ENCODE assay signal across 23 cellular contexts in genomic region chr6:42388046-42388445, GRCh38.
DNase-seq lines count a peak whose midpoint lies in the region; ATAC-seq and TF ChIP-seq lines count a peak whose summit lies in the region.
"Had no signal": no experiment of that assay in that cellular context is flagged by ENCODE, and none has a peak within 500 bp of the region (broad histone marks: within the 10 kb centered on the region; RNA-seq: fewer than 3 reads in every experiment).

No MANE protein-coding gene starts in this region.

- TF ChIP-seq CTCF in KMS-11 (conservative IDR thresholded peaks at IDR 0.05; ENCODE audit: low read depth, low read length): no peak
- TF ChIP-seq CTCF in natural killer cell (IDR thresholded peaks at IDR 0.05): no peak
- no peak for TF ChIP-seq CTCF in osteoblast (IDR thresholded peaks at IDR 0.05; ENCODE audit: extremely low read depth, low read depth, low read length)

- H3K9ac ChIP-seq in KMS-11: no peak overlapping the region
- H3K9ac ChIP-seq: GM23248 had no signal

- H4K20me1 ChIP-seq in KMS-11 (ENCODE audit: insufficient read depth) (no peaks in the 10 kb centered on the region), osteoblast (ENCODE audit: insufficient read depth, low read length) (peaks cover 16% of the 10 kb centered on the region)

- intact Hi-C loops in activated T-helper 2 cell treated with anti-CD3 and anti-CD28 coated beads, Interferon-gamma antibody, Interleukin-2, Interleukin-4, amounts not matched to agents 10 μg/mL and 5 μg/mL and 100 μg/mL, durations not matched to agents 14 hours and 24 hours and 36 hours (cut with micrococcal nuclease): no loop called here
- intact Hi-C loops in natural killer cell (cut with micrococcal nuclease): no loop called here

- DNase-seq in activated CD8-positive, alpha-beta memory T cell treated with anti-CD3 and anti-CD28 coated beads, Interleukin-2, amount 10 ng/mL, durations not matched to agents 7 days and 5 days: no peak
- DNase-seq in activated CD8-positive, alpha-beta memory T cell treated with anti-CD3 and anti-CD28 coated beads, Interleukin-2, amount 50 U/mL, for 4 hours: no peak
- no peak for DNase-seq in activated T-helper 2 cell treated with anti-CD3 and anti-CD28 coated beads, Interferon-gamma antibody, Interleukin-2, Interleukin-4, amounts not matched to agents 10 μg/mL and 5 μg/mL and 100 μg/mL, durations not matched to agents 14 hours and 24 hours and 36 hours (ENCODE audit: low spot score)
- DNase-seq in natural killer cell: no peak
- no peak for DNase-seq in hypothalamus (lab: John Stamatoyannopoulos, UW)
- no peak for DNase-seq in osteoblast (ENCODE audit: insufficient read length, low spot score, missing footprints)
- DNase-seq: activated CD8-positive, alpha-beta memory T cell treated with anti-CD3 and anti-CD28 coated beads for 24 hours; C1 segment of cervical spinal cord; GM23248; HFFc6; Kasumi-1; left colon; NCI-H187 treated with DMSO at 0.1 percent for 48 hours; NCI-H345; OCI-M1; pancreas; SHP77 treated with DMSO at 0.1 percent for 48 hours; upper lobe of right lung; WERI-Rb-1 had no signal

- H3K79me2 ChIP-seq in KMS-11 (ENCODE audit: insufficient read depth, low read depth) (no peaks in the 10 kb centered on the region), osteoblast (ENCODE audit: insufficient read depth, low read length) (peaks cover 60% of the 10 kb centered on the region)

- peaks cover 22% of the 10 kb centered on the region for H3K36me3 Mint-ChIP-seq in activated CD8-positive, alpha-beta memory T cell treated with anti-CD3 and anti-CD28 coated beads, Interleukin-2, amount 10 ng/mL, durations not matched to agents 7 days and 5 days
- H3K36me3 Mint-ChIP-seq in activated T-helper 2 cell treated with anti-CD3 and anti-CD28 coated beads, Interferon-gamma antibody, Interleukin-2, Interleukin-4, amounts not matched to agents 10 μg/mL and 5 μg/mL and 100 μg/mL, durations not matched to agents 14 hours and 24 hours and 36 hours (ENCODE audit: low read depth): peaks cover 12% of the 10 kb centered on the region
- H3K36me3 Mint-ChIP-seq in natural killer cell: no peaks in the 10 kb centered on the region
- H3K36me3 Mint-ChIP-seq: memory B cell had no signal

- CTCF ChIA-PET in activated CD8-positive, alpha-beta memory T cell treated with anti-CD3 and anti-CD28 coated beads, Interleukin-2, amount 10 ng/mL, durations not matched to agents 7 days and 5 days (lab: Charles Lee): interaction anchor here (0.7 to 6.1 kb wide), 8 partner anchors 10 to 173 kb away, joined by 3 to 57 read pairs (median 3); no protein-coding TSS in a partner anchor

- H3K27ac ChIP-seq in KMS-11 (no peak overlapping the region), osteoblast (ENCODE audit: low read depth, low read length) (no peak overlapping the region)
- H3K27ac ChIP-seq: GM23248, pancreas, right atrium auricular region, upper lobe of right lung, WERI-Rb-1 had no signal

- H3K4me1 Mint-ChIP-seq in activated CD8-positive, alpha-beta memory T cell treated with anti-CD3 and anti-CD28 coated beads, Interleukin-2, amount 10 ng/mL, durations not matched to agents 7 days and 5 days: peaks cover 96% of the 10 kb centered on the region
- peaks cover 88% of the 10 kb centered on the region for H3K4me1 Mint-ChIP-seq in activated T-helper 2 cell treated with anti-CD3 and anti-CD28 coated beads, Interferon-gamma antibody, Interleukin-2, Interleukin-4, amounts not matched to agents 10 μg/mL and 5 μg/mL and 100 μg/mL, durations not matched to agents 14 hours and 24 hours and 36 hours (ENCODE audit: low read depth)
- peaks cover 81 to 82% of the 10 kb centered on the region in 2 donors for H3K4me1 Mint-ChIP-seq in natural killer cell

- no peaks in the 10 kb centered on the region for H3K27me3 Mint-ChIP-seq in activated CD8-positive, alpha-beta memory T cell treated with anti-CD3 and anti-CD28 coated beads, Interleukin-2, amount 10 ng/mL, durations not matched to agents 7 days and 5 days
- H3K27me3 Mint-ChIP-seq in activated T-helper 2 cell treated with anti-CD3 and anti-CD28 coated beads, Interferon-gamma antibody, Interleukin-2, Interleukin-4, amounts not matched to agents 10 μg/mL and 5 μg/mL and 100 μg/mL, durations not matched to agents 14 hours and 24 hours and 36 hours (ENCODE audit: low read depth): no peaks in the 10 kb centered on the region
- H3K27me3 Mint-ChIP-seq in natural killer cell (ENCODE audit: low read depth in 2 of 2): no peaks in the 10 kb centered on the region
- H3K27me3 Mint-ChIP-seq: memory B cell had no signal

- H3K27me3 ChIP-seq in KMS-11 (ENCODE audit: insufficient read depth, low read depth) (no peaks in the 10 kb centered on the region), osteoblast (ENCODE audit: insufficient read depth, low read length) (no peaks in the 10 kb centered on the region)
- H3K27me3 ChIP-seq: pancreas, right atrium auricular region, upper lobe of right lung had no signal

- H3K9me3 ChIP-seq in osteoblast (ENCODE audit: low read depth, low read length): no peaks in the 10 kb centered on the region
- H3K9me3 ChIP-seq: pancreas, right atrium auricular region, upper lobe of right lung had no signal

- peak overlapping the region; percentile 99 for H3K27ac Mint-ChIP-seq in activated CD8-positive, alpha-beta memory T cell treated with anti-CD3 and anti-CD28 coated beads, Interleukin-2, amount 10 ng/mL, durations not matched to agents 7 days and 5 days
- peak overlapping the region; percentile 99 for H3K27ac Mint-ChIP-seq in activated T-helper 2 cell treated with anti-CD3 and anti-CD28 coated beads, Interferon-gamma antibody, Interleukin-2, Interleukin-4, amounts not matched to agents 10 μg/mL and 5 μg/mL and 100 μg/mL, durations not matched to agents 14 hours and 24 hours and 36 hours
- H3K27ac Mint-ChIP-seq in natural killer cell: peak overlapping the region; percentile 79 to 97
- H3K27ac Mint-ChIP-seq: HFFc6 had no signal

- no peaks in the 10 kb centered on the region for H3K9me3 Mint-ChIP-seq in activated CD8-positive, alpha-beta memory T cell treated with anti-CD3 and anti-CD28 coated beads, Interleukin-2, amount 10 ng/mL, durations not matched to agents 7 days and 5 days (ENCODE audit: low read depth)
- H3K9me3 Mint-ChIP-seq in activated T-helper 2 cell treated with anti-CD3 and anti-CD28 coated beads, Interferon-gamma antibody, Interleukin-2, Interleukin-4, amounts not matched to agents 10 μg/mL and 5 μg/mL and 100 μg/mL, durations not matched to agents 14 hours and 24 hours and 36 hours: no peaks in the 10 kb centered on the region
- no peaks in the 10 kb centered on the region for H3K9me3 Mint-ChIP-seq in natural killer cell
- H3K9me3 Mint-ChIP-seq: HFFc6, memory B cell had no signal

- no peaks in the 10 kb centered on the region for H3K36me3 ChIP-seq in KMS-11 (ENCODE audit: insufficient read depth)
- no peaks in the 10 kb centered on the region for H3K36me3 ChIP-seq in osteoblast (ENCODE audit: insufficient read depth, low read length)
- H3K36me3 ChIP-seq: pancreas, right atrium auricular region, upper lobe of right lung, WERI-Rb-1 had no signal

- H3K4me3 ChIP-seq in KMS-11 (IDR thresholded peaks at IDR 0.05; ENCODE audit: insufficient read depth, low read depth, low read length) (no peak overlapping the region), osteoblast (ENCODE audit: insufficient read depth, low read length) (no peak overlapping the region)
- H3K4me3 ChIP-seq: GM23248, pancreas, right atrium auricular region, upper lobe of right lung had no signal

- H3K4me2 ChIP-seq in KMS-11 (peak overlapping the region; percentile 52), osteoblast (ENCODE audit: insufficient read depth, low read length) (no peak overlapping the region)

- peak overlapping the region; percentile 36 for H3K4me3 Mint-ChIP-seq in activated CD8-positive, alpha-beta memory T cell treated with anti-CD3 and anti-CD28 coated beads, Interleukin-2, amount 10 ng/mL, durations not matched to agents 7 days and 5 days
- H3K4me3 Mint-ChIP-seq in activated T-helper 2 cell treated with anti-CD3 and anti-CD28 coated beads, Interferon-gamma antibody, Interleukin-2, Interleukin-4, amounts not matched to agents 10 μg/mL and 5 μg/mL and 100 μg/mL, durations not matched to agents 14 hours and 24 hours and 36 hours (ENCODE audit: low read depth): no peak overlapping the region
- peak overlapping the region; percentile 42 for H3K4me3 Mint-ChIP-seq in natural killer cell
- H3K4me3 Mint-ChIP-seq: HFFc6 had no signal

- H2AFZ ChIP-seq in KMS-11 (ENCODE audit: low read depth) (no peak overlapping the region), osteoblast (ENCODE audit: low read length) (no peak overlapping the region)
- H2AFZ ChIP-seq: GM23248 had no signal

- ATAC-seq in activated CD8-positive, alpha-beta memory T cell treated with anti-CD3 and anti-CD28 coated beads, Interleukin-2, amount 10 ng/mL, durations not matched to agents 7 days and 5 days: no peak
- ATAC-seq in natural killer cell: no peak
- ATAC-seq in GM19328 (IDR thresholded peaks at IDR 0.05; ENCODE audit: unreplicated experiment): no peak
- ATAC-seq: left colon, pancreas, upper lobe of right lung had no signal

- H3K4me1 ChIP-seq in KMS-11 (ENCODE audit: low read depth, poor library complexity, severe bottlenecking) (peaks cover 26% of the 10 kb centered on the region), osteoblast (ENCODE audit: insufficient read depth, low read length) (no peaks in the 10 kb centered on the region)
- H3K4me1 ChIP-seq: pancreas, right atrium auricular region, upper lobe of right lung had no signal
